7 cellular contexts compared by ENCODE assay signal in genomic region chr11:64996327-64996709, GRCh38. TPM values are rescaled to one million over a fixed set of nuclear protein-coding genes. Genes with fewer than 3 reads are reported as not detected.
DNase-seq lines count a peak whose midpoint lies in the region; ATAC-seq and TF ChIP-seq lines count a peak whose summit lies in the region.
"Had no signal": no experiment of that assay in that cellular context is flagged by ENCODE, and none has a peak within 500 bp of the region (broad histone marks: within the 10 kb centered on the region; RNA-seq: fewer than 3 reads in every experiment).

No MANE protein-coding gene starts in this region.

- H3K27me3 ChIP-seq in mammary epithelial cell (ENCODE audit: insufficient read depth, low read length) (no peaks in the 10 kb centered on the region), neuron (ENCODE audit: insufficient read depth, low read length) (no peaks in the 10 kb centered on the region)

- dilution Hi-C loops in mammary epithelial cell (cut with HindIII; ENCODE audit: low sequenced_read_pairs) = no loop called here

- H3K4me3 ChIP-seq in mammary epithelial cell (replicated peaks in 1 of 3; ENCODE audit: insufficient read depth in 1 of 3, low read depth in 2 of 3, low read length in 3 of 3) = no peak overlapping the region
- H3K4me3 ChIP-seq in neuron (ENCODE audit: low read length) = no peak overlapping the region

- H3K4me1 ChIP-seq in ES-I3 (ENCODE audit: insufficient read depth, low read length) (peaks cover 5% of the 10 kb centered on the region; the same call in 1 of the 2 replicates), mammary epithelial cell (ENCODE audit: insufficient read depth, low read length) (no peaks in the 10 kb centered on the region), neuron (ENCODE audit: insufficient read depth, low read length) (no peaks in the 10 kb centered on the region)

- no peaks in the 10 kb centered on the region for H4K20me1 ChIP-seq in mammary epithelial cell (ENCODE audit: insufficient read depth, low read length)

- no TSS peak for BruUV-seq in mammary epithelial cell (replicated peaks; lab: Mats Ljungman, UMichigan)

- DNase-seq in mammary epithelial cell = no peak
- DNase-seq in NCI-H146 (lab: John Stamatoyannopoulos, UW) = no peak

- no peak overlapping the region for H3K27ac ChIP-seq in mammary epithelial cell (ENCODE audit: insufficient read depth, low read depth, low read length)

- WGBS in mammary epithelial cell (ENCODE audit: low coverage, missing lambda C conversion rate) = 52% methylated on average over 8 of the region's 11 CpGs

- H3K36me3 ChIP-seq in ES-I3 (ENCODE audit: insufficient read depth, low read length) (no peaks in the 10 kb centered on the region), mammary epithelial cell (ENCODE audit: insufficient read depth, low read length) (no peaks in the 10 kb centered on the region), neuron (ENCODE audit: insufficient read depth, low read length) (no peaks in the 10 kb centered on the region)

- no peaks in the 10 kb centered on the region for H3K79me2 ChIP-seq in mammary epithelial cell (ENCODE audit: insufficient read depth, low read length)

- CTCF ChIA-PET in mammary epithelial cell (lab: Charles Lee; ENCODE audit: low non-redundant PET) = interaction anchor here (0.6 to 1.3 kb wide), 2 partner anchors 57 to 152 kb away, joined by 3 read pairs; partner anchors contain the start of gene CDC42BPG

- in situ Hi-C loops in mammary epithelial cell (cut with MboI; ENCODE audit: low sequenced_read_pairs in 2 of 2) = no loop called here

- intact Hi-C loops in mammary epithelial cell (cut with micrococcal nuclease) = loop anchor here (1.0 to 2.0 kb wide), 3 partner anchors 26 to 149 kb away; partner anchors contain the start of gene ATG2A

- no peak for ATAC-seq in HG03460 (IDR thresholded peaks at IDR 0.05; ENCODE audit: unreplicated experiment)
- no peak for ATAC-seq in GM18517 (IDR thresholded peaks at IDR 0.05; ENCODE audit: unreplicated experiment)

- H3K9me3 ChIP-seq in ES-I3 (ENCODE audit: control insufficient read depth, insufficient read depth, low read length) (no peaks in the 10 kb centered on the region), mammary epithelial cell (replicated peaks; ENCODE audit: insufficient read depth, low read length) (no peaks in the 10 kb centered on the region), neuron (ENCODE audit: low read length) (no peaks in the 10 kb centered on the region)

- peak overlapping the region; percentile 57 for H3K4me2 ChIP-seq in mammary epithelial cell (ENCODE audit: insufficient read depth, low read depth, low read length)

- TF ChIP-seq CTCF in mammary epithelial cell (conservative IDR thresholded peaks at IDR 0.05 in 1 of 2, IDR thresholded peaks at IDR 0.05 in 1 of 2; ENCODE audit: extremely low read depth in 1 of 2, insufficient read depth in 1 of 2, low read depth in 1 of 2, low read length in 2 of 2) = no peak

- H3K9ac ChIP-seq in ES-I3 (ENCODE audit: low read depth, low read length) = 0 out of 2 replicates have a peak overlapping the region, but pooled peaks have one; percentile 16
- no peak overlapping the region for H3K9ac ChIP-seq in mammary epithelial cell (ENCODE audit: insufficient read depth, low read length)

- H2AFZ ChIP-seq in mammary epithelial cell (ENCODE audit: low read depth, low read length) (peak overlapping the region; percentile 86), neuron (ENCODE audit: low read depth, low read length) (peak overlapping the region; percentile 14)

RNA-seq across cellular contexts. Expression of gene BATF2, which starts 0.5 kb away (rescaled TPM):
- 1 to 10 TPM; 1.3 to 2.4 TPM for total RNA-seq in mammary epithelial cell
- polyA plus RNA-seq in mammary epithelial cell = 0.67 TPM
- polyA minus RNA-seq in mammary epithelial cell = not detected

RNA-seq across cellular contexts. Expression of gene ARL2, which starts 17.6 kb away (rescaled TPM):
- total RNA-seq in mammary epithelial cell = 10 to 100 TPM; 50.3 to 51.2 TPM
- 86.4 TPM for polyA plus RNA-seq in mammary epithelial cell
- polyA minus RNA-seq in mammary epithelial cell = 25.2 TPM

RNA-seq across cellular contexts. Expression of gene MAJIN, which starts 24.4 kb away (rescaled TPM):
- not detected for total RNA-seq in mammary epithelial cell
- polyA plus RNA-seq in mammary epithelial cell = not detected
- polyA minus RNA-seq in mammary epithelial cell = not detected
- total RNA-seq: sciatic nerve had no signal

RNA-seq across cellular contexts. Expression of gene SNX15, which starts 30.9 kb away (rescaled TPM):
- 10 to 100 TPM; 12.3 to 19.7 TPM for total RNA-seq in mammary epithelial cell
- polyA plus RNA-seq in mammary epithelial cell = 12.7 TPM
- 6.7 TPM for polyA minus RNA-seq in mammary epithelial cell

RNA-seq across cellular contexts. Expression of gene SAC3D1, which starts 44.7 kb away (rescaled TPM):
- total RNA-seq in mammary epithelial cell = 10 to 100 TPM; 13.2 to 25.1 TPM
- polyA plus RNA-seq in mammary epithelial cell = 24.8 TPM
- 7.3 TPM for polyA minus RNA-seq in mammary epithelial cell
